21 cellular contexts compared by ENCODE assay signal in genomic region chr1:198772626-198773025, GRCh38.
DNase-seq lines count a peak whose midpoint lies in the region; ATAC-seq and TF ChIP-seq lines count a peak whose summit lies in the region.
"Had no signal": no experiment of that assay in that cellular context is flagged by ENCODE, and none has a peak within 500 bp of the region (broad histone marks: within the 10 kb centered on the region; RNA-seq: fewer than 3 reads in every experiment).

No MANE protein-coding gene starts in this region.

- peaks cover 13% of the 10 kb centered on the region for H3K4me1 ChIP-seq in GM23248 (ENCODE audit: insufficient read depth)

- TF ChIP-seq CTCF in cardiac fibroblast (IDR thresholded peaks at IDR 0.05; ENCODE audit: low read depth, low read length) (no peak), nephron (IDR thresholded peaks at IDR 0.05; ENCODE audit: unreplicated experiment in 3 of 3) (no peak)

- no peak overlapping the region for H3K9ac ChIP-seq in GM23248
- peak overlapping the region; percentile 75 for H3K9ac ChIP-seq in SK-N-MC (ENCODE audit: insufficient read length)

- 0 out of 2 replicates have a peak overlapping the region, but pooled peaks have one; percentile 26 for H2AFZ ChIP-seq in GM23248
- H2AFZ ChIP-seq: PC-9 had no signal

- no peaks in the 10 kb centered on the region for H3K9me3 Mint-ChIP-seq in nephron

- no peaks in the 10 kb centered on the region for H4K20me1 ChIP-seq in GM23248 (ENCODE audit: insufficient read depth)

- H3K27me3 ChIP-seq in GM23248 (replicated peaks; ENCODE audit: insufficient read depth): no peaks in the 10 kb centered on the region

- H3K9me3 ChIP-seq in GM23248 (ENCODE audit: low read depth): no peaks in the 10 kb centered on the region
- no peaks in the 10 kb centered on the region for H3K9me3 ChIP-seq in SK-N-MC (ENCODE audit: low read depth, low read length)

- H3F3A ChIP-seq in GM23248 (ENCODE audit: insufficient read depth): peaks cover 19% of the 10 kb centered on the region

- H3K36me3 ChIP-seq in GM23248 (ENCODE audit: low read depth): no peaks in the 10 kb centered on the region
- H3K36me3 ChIP-seq in SK-N-MC (ENCODE audit: insufficient read depth, low read length): 0 out of 2 replicates have a peak, but pooled peaks cover 3% of the 10 kb centered on the region

- H3K27ac Mint-ChIP-seq in nephron: peak overlapping the region; percentile 4 to 59 (median 10)
- H3K27ac Mint-ChIP-seq: B cell, CD14-positive monocyte had no signal

- no peak for ATAC-seq in GM18868 (IDR thresholded peaks at IDR 0.05; ENCODE audit: unreplicated experiment)
- ATAC-seq: HCT116 had no signal

- no peaks in the 10 kb centered on the region for H3K79me2 ChIP-seq in GM23248 (ENCODE audit: insufficient read depth)

- H3K36me3 Mint-ChIP-seq in nephron (ENCODE audit: low read depth): no peaks in the 10 kb centered on the region

- DNase-seq in GM23248 (no peak), SK-N-MC (ENCODE audit: low read depth, low spot score) (no peak), cardiac fibroblast (ENCODE audit: low read depth in 2 of 2) (peak; percentile 49 to 55), middle frontal gyrus (ENCODE audit: extremely low spot score, low spot score) (no peak)
- DNase-seq in NK-92 treated with Interleukin-12 subunit alpha and Interleukin-12 subunit beta, amount 100 ng/mL, for 24 hours (lab: John Stamatoyannopoulos, UW): no peak
- DNase-seq: GDM1, KG1, NCI-H1105 treated with DMSO at 0.1 percent for 48 hours, NCI-H1694, NCI-H2081, NCI-H2171 treated with DMSO at 0.1 percent for 48 hours, NCI-H446, NCI-H526, PC-9, RPMI8226, SHP77 had no signal

- peaks cover 21% of the 10 kb centered on the region for H3K4me1 Mint-ChIP-seq in nephron
- H3K4me1 Mint-ChIP-seq: B cell had no signal

- no peak overlapping the region for H3K4me3 ChIP-seq in GM23248
- H3K4me3 ChIP-seq in SK-N-MC: no peak overlapping the region
- no peak overlapping the region for H3K4me3 ChIP-seq in cardiac fibroblast (replicated peaks in 1 of 2; ENCODE audit: low read depth in 2 of 2, low read length in 2 of 2)
- H3K4me3 ChIP-seq: PC-9 had no signal

- in situ Hi-C loops in GM23248 (cut with MboI): no loop called here

- H3K4me2 ChIP-seq in GM23248 (ENCODE audit: unreplicated experiment): no peak overlapping the region
- H3K4me2 ChIP-seq: PC-9 had no signal

- no peak overlapping the region for H3K27ac ChIP-seq in GM23248
- H3K27ac ChIP-seq in SK-N-MC: peak overlapping the region; percentile 98
- H3K27ac ChIP-seq: PC-9 had no signal

- H3K27me3 Mint-ChIP-seq in nephron (ENCODE audit: low read depth): no peaks in the 10 kb centered on the region
- H3K27me3 Mint-ChIP-seq: B cell had no signal

- H3K4me3 Mint-ChIP-seq in nephron: no peak overlapping the region
- H3K4me3 Mint-ChIP-seq: B cell, CD14-positive monocyte had no signal

- no peaks in the 10 kb centered on the region for H3K9me2 ChIP-seq in GM23248 (ENCODE audit: insufficient read depth)

Comparison
In these comparisons a context has a peak if more than half of its experiments do, and no peak if none do; other contexts are left out.
1. DNase-seq: peak in cardiac fibroblast (2 of 2); none in GM23248 (single experiment), SK-N-MC (single experiment), NK-92 treated with Interleukin-12 subunit alpha and Interleukin-12 subunit beta, amount 100 ng/mL, for 24 hours (single experiment) and middle frontal gyrus (single experiment).